ENCODE assay signal across 8 cellular contexts in genomic region chr17:42566873-42567573, GRCh38. TPM values are rescaled to one million over a fixed set of nuclear protein-coding genes. Genes with fewer than 3 reads are reported as not detected.
DNase-seq lines count a peak whose midpoint lies in the region; ATAC-seq and TF ChIP-seq lines count a peak whose summit lies in the region.

Gene MLX (plus strand): TSS chr17:42567100. CDS start chr17:42567125, 25 bp downstream.

- peak within 1 kb of the TSS; percentile 95 for H3K4me3 Mint-ChIP-seq in nephron progenitor cell

- no peaks in the 10 kb centered on the region for H3K9me3 ChIP-seq in MG63

- TF ChIP-seq CTCF in fibroblast of the aortic adventitia (IDR thresholded peaks at IDR 0.05; ENCODE audit: insufficient read depth, low read length) (no peak), nephron progenitor cell (IDR thresholded peaks at IDR 0.05) (no peak)

- peak; percentile 80 for TF ChIP-seq POLR2A in Raji (IDR thresholded peaks at IDR 0.05; ENCODE audit: insufficient read depth, low read depth, low read length)

- H3K27me3 Mint-ChIP-seq in nephron progenitor cell (ENCODE audit: low read depth, poor library complexity): no peaks in the 10 kb centered on the region

- H3K4me3 ChIP-seq in MG63: peak within 1 kb of the TSS; percentile 84
- H3K4me3 ChIP-seq in fibroblast of the aortic adventitia (ENCODE audit: low read depth, low read length): peak within 1 kb of the TSS; percentile 93

- peak; percentile 33 for ATAC-seq in GM21737 (IDR thresholded peaks at IDR 0.05; ENCODE audit: unreplicated experiment)
- ATAC-seq in stimulated activated naive CD8-positive, alpha-beta T cell treated with anti-CD3 and anti-CD28 coated beads, Interleukin-15, Interleukin-2, amounts not matched to agents 100 U/mL and 50 U/mL, for 24 hours: peak; percentile 75

- H3K4me1 Mint-ChIP-seq in nephron progenitor cell: peaks cover 28% of the 10 kb centered on the region

- H3K27ac Mint-ChIP-seq in nephron progenitor cell: peak within 1 kb of the TSS; percentile 78

- peaks cover 31% of the 10 kb centered on the region for H3K36me3 Mint-ChIP-seq in nephron progenitor cell (ENCODE audit: low read depth)

- no peaks in the 10 kb centered on the region for H3K9me3 Mint-ChIP-seq in nephron progenitor cell

- DNase-seq in COR-L47 (lab: John Stamatoyannopoulos, UW): peak; percentile 97
- peak; percentile 90 for DNase-seq in MG63
- DNase-seq in activated effector memory CD4-positive, alpha-beta T cell treated with Interleukin-2 at 50 U/mL for 16 hours: peak; percentile 86
- DNase-seq in fibroblast of the aortic adventitia (ENCODE audit: low read depth): peak; percentile 87
- DNase-seq in nephron progenitor cell: peak; percentile 96
- DNase-seq in stimulated activated naive CD8-positive, alpha-beta T cell treated with anti-CD3 and anti-CD28 coated beads, Interleukin-15, Interleukin-2, amounts not matched to agents 100 U/mL and 50 U/mL, for 24 hours: peak; percentile 95

- no peaks in the 10 kb centered on the region for H3K27me3 ChIP-seq in MG63

- peaks cover 84% of the 10 kb centered on the region for H3K36me3 ChIP-seq in MG63

RNA-seq across cellular contexts. Expression of gene MLX, which starts in this region (rescaled TPM):
- 19.8 and 40.0 TPM in 2 replicates for total RNA-seq in MG63 (2014; rRNA removed; shearing (Covaris generic); ENCODE audit: low replicate concordance)
- 10.5 and 41.8 TPM in 2 replicates for total RNA-seq in fibroblast of the aortic adventitia (ENCODE audit: low replicate concordance)

Comparison
In these comparisons a context has a peak if more than half of its experiments do, and no peak if none do; other contexts are left out.
1. Peak in every context shown above with its lines: DNase-seq, ATAC-seq and H3K4me3 ChIP-seq.